In genomic region chr4:4855293-4856070, GRCh38 we compare ENCODE assay signal across 11 cellular contexts. TPM values are rescaled to one million over a fixed set of nuclear protein-coding genes. Genes with fewer than 3 reads are reported as not detected.
DNase-seq lines count a peak whose midpoint lies in the region; ATAC-seq and TF ChIP-seq lines count a peak whose summit lies in the region.
"Had no signal": no experiment of that assay in that cellular context is flagged by ENCODE, and none has a peak within 500 bp of the region (broad histone marks: within the 10 kb centered on the region; RNA-seq: fewer than 3 reads in every experiment).

No MANE protein-coding gene starts in this region.

- POLR2A ChIA-PET in WTC11 (lab: Charles Lee) = no interaction called here

- peaks cover 39% of the 10 kb centered on the region for H3K4me1 Mint-ChIP-seq in activated naive CD8-positive, alpha-beta T cell (ENCODE audit: low read depth)
- H3K4me1 Mint-ChIP-seq in activated naive CD8-positive, alpha-beta T cell treated with anti-CD3 and anti-CD28 coated beads, Interleukin-2, amount 50 U/mL, for 24 hours = peaks cover 38% of the 10 kb centered on the region
- H3K4me1 Mint-ChIP-seq in WTC11 (peaks cover 46% of the 10 kb centered on the region), immature natural killer cell (peaks cover 33 to 64% of the 10 kb centered on the region in 2 donors)
- H3K4me1 Mint-ChIP-seq in stimulated activated naive B cell treated with anti-CD40 and anti-IgM and Interleukin-4, amounts not matched to agents 10 μg/mL and 1 μg/mL and 100 μg/mL, for 72 hours = peaks cover 27 to 49% of the 10 kb centered on the region in 2 donors

- no peak overlapping the region for H3K27ac Mint-ChIP-seq in activated naive CD8-positive, alpha-beta T cell
- H3K27ac Mint-ChIP-seq in activated naive CD8-positive, alpha-beta T cell treated with anti-CD3 and anti-CD28 coated beads, Interleukin-2, amount 50 U/mL, for 24 hours = no peak overlapping the region
- no peak overlapping the region for H3K27ac Mint-ChIP-seq in WTC11
- peak overlapping the region in 2 of 6 donors; percentile 26 to 49 for H3K27ac Mint-ChIP-seq in immature natural killer cell
- H3K27ac Mint-ChIP-seq in stimulated activated naive B cell treated with anti-CD40 and anti-IgM and Interleukin-4, amounts not matched to agents 10 μg/mL and 1 μg/mL and 100 μg/mL, for 72 hours = peak overlapping the region; percentile 93

- peaks cover 6% of the 10 kb centered on the region for H3K4me1 ChIP-seq in colonic mucosa

- no peaks in the 10 kb centered on the region for H3K36me3 ChIP-seq in colonic mucosa
- H3K36me3 ChIP-seq: ascending aorta; BLaER1 treated with 17β-estradiol and CSF1 and Interleukin-3, amounts not matched to agents 10 nM and 100 nM had no signal

- H3K27me3 ChIP-seq in colonic mucosa = peaks cover 85% of the 10 kb centered on the region

- CTCF ChIA-PET in WTC11 (lab: Charles Lee) = interaction anchor here (1.1 to 1.4 kb wide), 2 partner anchors 12 to 178 kb away, joined by 3 to 4 read pairs; no protein-coding TSS in a partner anchor

- no peak for ATAC-seq in activated naive CD8-positive, alpha-beta T cell treated with anti-CD3 and anti-CD28 coated beads, Interleukin-2, amount 50 U/mL, for 24 hours
- ATAC-seq in WTC11 = no peak
- no peak for ATAC-seq in stimulated activated naive B cell treated with anti-CD40 and anti-IgM and Interleukin-4, amounts not matched to agents 10 μg/mL and 1 μg/mL and 100 μg/mL, for 72 hours (replicated peaks)

- no peaks in the 10 kb centered on the region for H3K9me3 Mint-ChIP-seq in activated naive CD8-positive, alpha-beta T cell (ENCODE audit: low read depth)
- H3K9me3 Mint-ChIP-seq in activated naive CD8-positive, alpha-beta T cell treated with anti-CD3 and anti-CD28 coated beads, Interleukin-2, amount 50 U/mL, for 24 hours = no peaks in the 10 kb centered on the region
- H3K9me3 Mint-ChIP-seq in WTC11 (no peaks in the 10 kb centered on the region), immature natural killer cell (peaks cover 0 to 2% (median 0%) of the 10 kb centered on the region in 6 donors)
- peaks cover 7 to 8% of the 10 kb centered on the region in 2 donors for H3K9me3 Mint-ChIP-seq in stimulated activated naive B cell treated with anti-CD40 and anti-IgM and Interleukin-4, amounts not matched to agents 10 μg/mL and 1 μg/mL and 100 μg/mL, for 72 hours

- no peak overlapping the region for H3K27ac ChIP-seq in colonic mucosa
- H3K27ac ChIP-seq: ascending aorta; BLaER1 treated with 17β-estradiol and CSF1 and Interleukin-3, amounts not matched to agents 10 nM and 100 nM had no signal

- H3K4me3 ChIP-seq in colonic mucosa = no peak overlapping the region

- intact Hi-C loops in colonic mucosa (cut with DNase I) = no loop called here

- TF ChIP-seq CTCF in WTC11 (IDR thresholded peaks at IDR 0.05) (no peak), colonic mucosa (IDR thresholded peaks at IDR 0.05) (no peak)

- peaks cover 34% of the 10 kb centered on the region for H3K27me3 Mint-ChIP-seq in activated naive CD8-positive, alpha-beta T cell
- H3K27me3 Mint-ChIP-seq in activated naive CD8-positive, alpha-beta T cell treated with anti-CD3 and anti-CD28 coated beads, Interleukin-2, amount 50 U/mL, for 24 hours = peaks cover 74% of the 10 kb centered on the region
- peaks cover 88% of the 10 kb centered on the region for H3K27me3 Mint-ChIP-seq in WTC11 (ENCODE audit: low read depth)
- peaks cover 32 to 63% (median 60%) of the 10 kb centered on the region in 3 donors for H3K27me3 Mint-ChIP-seq in immature natural killer cell (ENCODE audit: low read depth in 3 of 3)
- H3K27me3 Mint-ChIP-seq in stimulated activated naive B cell treated with anti-CD40 and anti-IgM and Interleukin-4, amounts not matched to agents 10 μg/mL and 1 μg/mL and 100 μg/mL, for 72 hours = peaks cover 57 to 69% of the 10 kb centered on the region in 2 donors

- no peaks in the 10 kb centered on the region for H3K9me3 ChIP-seq in colonic mucosa
- H3K9me3 ChIP-seq: ascending aorta had no signal

- H3K36me3 Mint-ChIP-seq in activated naive CD8-positive, alpha-beta T cell = no peaks in the 10 kb centered on the region
- no peaks in the 10 kb centered on the region for H3K36me3 Mint-ChIP-seq in activated naive CD8-positive, alpha-beta T cell treated with anti-CD3 and anti-CD28 coated beads, Interleukin-2, amount 50 U/mL, for 24 hours (ENCODE audit: low read depth)
- H3K36me3 Mint-ChIP-seq in WTC11 (no peaks in the 10 kb centered on the region), immature natural killer cell (no peaks in the 10 kb centered on the region)
- peaks cover 9 to 13% of the 10 kb centered on the region in 2 donors for H3K36me3 Mint-ChIP-seq in stimulated activated naive B cell treated with anti-CD40 and anti-IgM and Interleukin-4, amounts not matched to agents 10 μg/mL and 1 μg/mL and 100 μg/mL, for 72 hours

- no peak overlapping the region for H3K9ac ChIP-seq in colonic mucosa (ENCODE audit: low read depth in 2 of 2, low read length in 2 of 2)

- H3K4me3 Mint-ChIP-seq in activated naive CD8-positive, alpha-beta T cell = peak overlapping the region; percentile 73
- H3K4me3 Mint-ChIP-seq in activated naive CD8-positive, alpha-beta T cell treated with anti-CD3 and anti-CD28 coated beads, Interleukin-2, amount 50 U/mL, for 24 hours = no peak overlapping the region
- H3K4me3 Mint-ChIP-seq in WTC11 (peak overlapping the region; percentile 27; the same call in 1 of the 2 replicates), immature natural killer cell (peak overlapping the region in 3 of 5 donors; percentile 8 to 65 (median 8))
- H3K4me3 Mint-ChIP-seq in stimulated activated naive B cell treated with anti-CD40 and anti-IgM and Interleukin-4, amounts not matched to agents 10 μg/mL and 1 μg/mL and 100 μg/mL, for 72 hours = peak overlapping the region; percentile 53 to 71

- DNase-seq in activated naive CD8-positive, alpha-beta T cell treated with anti-CD3 and anti-CD28 coated beads, Interleukin-2, amount 50 U/mL, for 24 hours = no peak
- DNase-seq in WTC11 (ENCODE audit: low spot score) (peak; percentile 10), immature natural killer cell (no peak), G401 (ENCODE audit: low spot score) (no peak), colonic mucosa (no peak)
- DNase-seq in stimulated activated naive B cell treated with anti-CD40 and anti-IgM and Interleukin-4, amounts not matched to agents 10 μg/mL and 1 μg/mL and 100 μg/mL, for 72 hours = no peak
- no peak for DNase-seq in stimulated activated CD4-positive, alpha-beta T cell treated with anti-CD3 and anti-CD28 coated beads, Interleukin-4, amount 100 ng/mL, for 24 hours
- DNase-seq: MV-4-11 had no signal

- in situ Hi-C loops in G401 (cut with HindIII; ENCODE audit: low sequenced_read_pairs) = no loop called here

TF ChIP-seq in WTC11, 78 proteins besides CTCF, POLR2A, EP300 and RAD21 (continues in another document):
- TF ChIP-seq, protein P1, sequence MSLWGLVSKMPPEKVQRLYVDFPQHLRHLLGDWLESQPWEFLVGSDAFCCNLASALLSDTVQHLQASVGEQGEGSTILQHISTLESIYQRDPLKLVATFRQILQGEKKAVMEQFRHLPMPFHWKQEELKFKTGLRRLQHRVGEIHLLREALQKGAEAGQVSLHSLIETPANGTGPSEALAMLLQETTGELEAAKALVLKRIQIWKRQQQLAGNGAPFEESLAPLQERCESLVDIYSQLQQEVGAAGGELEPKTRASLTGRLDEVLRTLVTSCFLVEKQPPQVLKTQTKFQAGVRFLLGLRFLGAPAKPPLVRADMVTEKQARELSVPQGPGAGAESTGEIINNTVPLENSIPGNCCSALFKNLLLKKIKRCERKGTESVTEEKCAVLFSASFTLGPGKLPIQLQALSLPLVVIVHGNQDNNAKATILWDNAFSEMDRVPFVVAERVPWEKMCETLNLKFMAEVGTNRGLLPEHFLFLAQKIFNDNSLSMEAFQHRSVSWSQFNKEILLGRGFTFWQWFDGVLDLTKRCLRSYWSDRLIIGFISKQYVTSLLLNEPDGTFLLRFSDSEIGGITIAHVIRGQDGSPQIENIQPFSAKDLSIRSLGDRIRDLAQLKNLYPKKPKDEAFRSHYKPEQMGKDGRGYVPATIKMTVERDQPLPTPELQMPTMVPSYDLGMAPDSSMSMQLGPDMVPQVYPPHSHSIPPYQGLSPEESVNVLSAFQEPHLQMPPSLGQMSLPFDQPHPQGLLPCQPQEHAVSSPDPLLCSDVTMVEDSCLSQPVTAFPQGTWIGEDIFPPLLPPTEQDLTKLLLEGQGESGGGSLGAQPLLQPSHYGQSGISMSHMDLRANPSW (CRISPR knock-in tag; conservative IDR thresholded peaks at IDR 0.05; ENCODE audit: low read depth) = no peak
- TF ChIP-seq USF1 (CRISPR knock-in tag; IDR thresholded peaks at IDR 0.05) (no peak), ZNF263 (CRISPR knock-in tag; IDR thresholded peaks at IDR 0.05; ENCODE audit: low read depth) (no peak), ATF1 (CRISPR knock-in tag; IDR thresholded peaks at IDR 0.05) (no peak), JAZF1 (CRISPR knock-in tag; IDR thresholded peaks at IDR 0.05) (no peak), E2F4 (CRISPR knock-in tag; IDR thresholded peaks at IDR 0.05; ENCODE audit: borderline replicate concordance, low read depth) (no peak), ETV6 (CRISPR knock-in tag; IDR thresholded peaks at IDR 0.05) (no peak)
- TF ChIP-seq, protein P2, sequence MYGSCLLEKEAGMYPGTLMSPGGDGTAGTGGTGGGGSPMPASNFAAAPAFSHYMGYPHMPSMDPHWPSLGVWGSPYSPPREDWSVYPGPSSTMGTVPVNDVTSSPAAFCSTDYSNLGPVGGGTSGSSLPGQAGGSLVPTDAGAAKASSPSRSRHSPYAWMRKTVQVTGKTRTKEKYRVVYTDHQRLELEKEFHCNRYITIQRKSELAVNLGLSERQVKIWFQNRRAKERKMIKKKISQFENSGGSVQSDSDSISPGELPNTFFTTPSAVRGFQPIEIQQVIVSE (CRISPR knock-in tag; IDR thresholded peaks at IDR 0.05; ENCODE audit: borderline replicate concordance) = no peak

RNA-seq across cellular contexts. Expression of gene MSX1, which starts 4.0 kb away (rescaled TPM):
- 0.28 to 0.62 TPM (median 0.41 TPM) in 3 replicates for total RNA-seq in WTC11 (2021)
- under 1 TPM in 1 of 3 donors, not detected in 2; 0.19 TPM for polyA plus RNA-seq in immature natural killer cell
- total RNA-seq in G401 (2014; rRNA removed; shearing (Covaris generic)) = 210 and 226 TPM in 2 replicates
- under 1 TPM; 0.25 to 0.53 TPM for total RNA-seq in colonic mucosa

Comparison
In these comparisons a context has a peak if more than half of its experiments do, and no peak if none do; other contexts are left out.
1. RNA of gene MSX1, which starts 4.0 kb away (total RNA-seq): 210 to 226 TPM in G401; 0.25 to 0.53 TPM in colonic mucosa and 0.28 to 0.62 TPM in WTC11; every median in the first group is over 100 times any median in the second.